In genomic region chr3:55305714-55306485, GRCh38 we compare ENCODE assay signal across 25 cellular contexts.
DNase-seq lines count a peak whose midpoint lies in the region; ATAC-seq and TF ChIP-seq lines count a peak whose summit lies in the region.
"Had no signal": no experiment of that assay in that cellular context is flagged by ENCODE, and none has a peak within 500 bp of the region (broad histone marks: within the 10 kb centered on the region; RNA-seq: fewer than 3 reads in every experiment).

No MANE protein-coding gene starts in this region.

- DNase-seq in Right ventricle myocardium superior (peak; percentile 47), cardiac septum (ENCODE audit: low spot score) (no peak), fibroblast of gingiva (ENCODE audit: low read depth) (peak; percentile 87), midbrain (lab: John Stamatoyannopoulos, UW) (peak; percentile 24), suprapubic skin (ENCODE audit: low spot score in 2 of 2) (peak; percentile 80 to 87), prostate gland (ENCODE audit: low spot score) (no peak)
- DNase-seq: activated B cell treated with CpG ODN at 0.5 μM for 24 hours; activated CD4-positive, alpha-beta memory T cell treated with anti-CD3 and anti-CD28 coated beads, Interleukin-2, amount 10 ng/mL, durations not matched to agents 7 days and 5 days; activated naive CD4-positive, alpha-beta T cell; activated T-cell treated with anti-CD3 and anti-CD28 coated beads, Interleukin-2, amount 50 U/mL, for 24 hours; cortex of kidney; DMS 273 treated with DMSO at 0.1 percent for 48 hours; foreskin keratinocyte; islet precursor cell; KBM-7; mammary epithelial cell; NCI-H146; NCI-H526 treated with DMSO at 0.1 percent for 48 hours; stimulated activated CD8-positive, alpha-beta memory T cell treated with anti-CD3 and anti-CD28 coated beads, Interleukin-4, amount 100 ng/mL, for 48 hours; T-helper 9 cell had no signal

- intact Hi-C loops in Right ventricle myocardium superior (cut with DNase I), result no loop called here
- intact Hi-C loops in cardiac septum (cut with DNase I), result no loop called here
- intact Hi-C loops in prostate gland (cut with DNase I), result no loop called here

- TF ChIP-seq POLR2A in suprapubic skin (IDR thresholded peaks at IDR 0.05) (no peak), prostate gland (IDR thresholded peaks at IDR 0.05) (no peak)

- WGBS in suprapubic skin, result 46% methylated on average over 5 of the region's 5 CpGs
- WGBS in prostate gland, result 28% methylated on average over 5 of the region's 5 CpGs

- ATAC-seq in Right ventricle myocardium superior (ENCODE audit: poor library complexity), result no peak
- ATAC-seq in GM21447 (IDR thresholded peaks at IDR 0.05; ENCODE audit: unreplicated experiment), result no peak
- ATAC-seq in HG03460 (IDR thresholded peaks at IDR 0.05; ENCODE audit: unreplicated experiment), result no peak
- ATAC-seq: A549, foreskin keratinocyte had no signal

- H3K4me1 ChIP-seq in suprapubic skin (no peaks in the 10 kb centered on the region), prostate gland (replicated peaks) (no peaks in the 10 kb centered on the region)
- H3K4me1 ChIP-seq: A549, foreskin keratinocyte, right atrium auricular region had no signal

- H3K27ac ChIP-seq in suprapubic skin (no peak overlapping the region), prostate gland (no peak overlapping the region)
- H3K27ac ChIP-seq: A549, foreskin keratinocyte, right atrium auricular region, RWPE1 had no signal

- TF ChIP-seq CTCF in suprapubic skin (IDR thresholded peaks at IDR 0.05) (no peak), prostate gland (IDR thresholded peaks at IDR 0.05) (no peak)

- H3K36me3 ChIP-seq in suprapubic skin (no peaks in the 10 kb centered on the region), prostate gland (no peaks in the 10 kb centered on the region)
- H3K36me3 ChIP-seq: right atrium auricular region had no signal

- H3K27me3 ChIP-seq in suprapubic skin (no peaks in the 10 kb centered on the region), prostate gland (replicated peaks; ENCODE audit: insufficient read depth) (no peaks in the 10 kb centered on the region)
- H3K27me3 ChIP-seq: right atrium auricular region had no signal

- H3K4me3 ChIP-seq in suprapubic skin (no peak overlapping the region), prostate gland (no peak overlapping the region)
- H3K4me3 ChIP-seq: A549, right atrium auricular region had no signal

- peaks cover 6% of the 10 kb centered on the region for H3K9me3 ChIP-seq in suprapubic skin
- no peaks in the 10 kb centered on the region for H3K9me3 ChIP-seq in prostate gland
- H3K9me3 ChIP-seq: A549, right atrium auricular region had no signal

- no peak for TF ChIP-seq EP300 in suprapubic skin (IDR thresholded peaks at IDR 0.05)

Comparison
In these comparisons a context has a peak if more than half of its experiments do, and no peak if none do; other contexts are left out.
1. DNase-seq: peak in Right ventricle myocardium superior (single experiment), fibroblast of gingiva (single experiment), midbrain (single experiment) and suprapubic skin (2 of 2); none in cardiac septum (single experiment) and prostate gland (single experiment).